ENCODE assay signal across 8 cellular contexts in the genomic region with DNA sequence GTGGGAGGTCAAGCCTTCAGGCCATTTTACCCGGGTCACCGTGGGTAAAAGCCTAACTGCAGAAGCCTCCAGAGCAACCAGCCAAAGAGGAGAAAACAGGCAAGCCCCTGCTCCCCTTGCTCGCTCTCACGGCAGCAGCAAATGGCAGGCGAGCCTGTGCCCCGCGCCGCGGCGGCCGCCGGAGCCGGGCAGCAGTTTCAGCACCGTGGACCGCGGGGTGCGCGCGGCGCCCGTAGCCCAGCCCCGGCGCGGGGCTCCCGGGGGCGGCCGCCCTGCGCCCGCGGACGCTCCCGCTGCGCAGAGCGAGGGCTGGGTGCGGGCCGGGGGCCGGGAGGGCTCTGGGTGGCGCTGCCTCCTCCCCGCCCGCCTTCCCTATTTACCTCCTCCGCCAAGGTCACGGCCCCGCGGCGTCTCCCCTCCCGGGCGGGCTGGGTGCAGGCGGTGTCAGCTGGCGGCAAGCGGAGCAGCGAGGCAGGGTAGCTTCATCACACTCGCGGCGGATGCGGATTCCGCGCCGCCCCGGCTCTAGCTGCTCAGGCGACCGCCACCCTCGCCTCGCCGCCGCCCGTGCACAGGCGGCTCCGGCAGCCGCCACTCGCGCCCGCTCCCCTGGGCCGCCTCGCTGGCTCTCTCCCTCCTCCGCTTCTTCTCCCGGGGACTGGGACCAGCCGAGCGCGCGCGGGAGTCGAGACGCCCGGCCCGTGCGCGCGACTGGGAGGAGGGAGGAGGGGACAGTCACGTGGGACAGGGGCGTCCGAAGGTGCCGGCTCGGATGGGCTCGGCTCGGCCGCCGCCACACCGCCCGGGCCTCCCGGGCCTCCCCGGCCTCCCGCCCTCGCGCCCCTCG. TPM values are rescaled to one million over a fixed set of nuclear protein-coding genes. Genes with fewer than 3 reads are reported as not detected.
DNase-seq lines count a peak whose midpoint lies in the region; ATAC-seq and TF ChIP-seq lines count a peak whose summit lies in the region.

Gene RGS7 (minus strand): TSS at position 687 of the 847 bp plus-strand sequence.

- H3K27me3 ChIP-seq in mesenchymal stem cell (ENCODE audit: control insufficient read depth in 1 of 2, insufficient read depth in 1 of 2, low read length in 2 of 2) (peaks cover 0 to 34% of the 10 kb centered on the region in 2 experiments), thyroid gland (no peaks in the 10 kb centered on the region)

- H3K27ac ChIP-seq in mesenchymal stem cell (ENCODE audit: low read length, poor library complexity, severe bottlenecking) (no peak within 1 kb of the TSS), thyroid gland (no peak within 1 kb of the TSS)

- no peaks in the 10 kb centered on the region for H3K79me1 ChIP-seq in mesenchymal stem cell (replicated peaks; ENCODE audit: low read length, poor library complexity, severe bottlenecking)

- ATAC-seq in GM21526 (IDR thresholded peaks at IDR 0.05; ENCODE audit: low FRiP score, unreplicated experiment) (peak; percentile 63), SK-N-SH treated with all-trans-retinoic acid at 6 μM for 48 hours (peak; percentile 89), HG02840 (IDR thresholded peaks at IDR 0.05; ENCODE audit: low FRiP score, unreplicated experiment) (no peak)

- H2BK5ac ChIP-seq in mesenchymal stem cell (ENCODE audit: low read depth, low read length, poor library complexity, severe bottlenecking): no peak within 1 kb of the TSS

- no peak for TF ChIP-seq POLR2A in thyroid gland (IDR thresholded peaks at IDR 0.05)

- no peak within 1 kb of the TSS for H2BK12ac ChIP-seq in mesenchymal stem cell (ENCODE audit: low read length in 2 of 2)

- H2BK15ac ChIP-seq in mesenchymal stem cell (ENCODE audit: low read depth, poor library complexity, severe bottlenecking): no peak within 1 kb of the TSS

- intact Hi-C loops in thyroid gland (cut with DNase I): no loop called here

- H3K36me3 ChIP-seq in mesenchymal stem cell (ENCODE audit: control insufficient read depth in 1 of 2, insufficient read depth in 2 of 2, low read depth in 1 of 2, low read length in 2 of 2) (no peaks in the 10 kb centered on the region), thyroid gland (no peaks in the 10 kb centered on the region)

- no peak within 1 kb of the TSS for H4K8ac ChIP-seq in mesenchymal stem cell (ENCODE audit: low read length)

- H4K91ac ChIP-seq in mesenchymal stem cell (ENCODE audit: low read length): no peak within 1 kb of the TSS

- under 1% methylated on average over 59 of the region's 105 CpGs for WGBS in mesenchymal stem cell
- WGBS in thyroid gland, 2 donors: 0% methylated on average over 3 to 12 of the region's 105 CpGs

- peak within 1 kb of the TSS; percentile 9 to 56 for H3K18ac ChIP-seq in mesenchymal stem cell (ENCODE audit: low read depth in 1 of 2, low read length in 2 of 2)

- H3K4ac ChIP-seq in mesenchymal stem cell (ENCODE audit: low read depth in 1 of 2, low read length in 2 of 2): no peak within 1 kb of the TSS

- H3K4me2 ChIP-seq in mesenchymal stem cell (ENCODE audit: low read length, poor library complexity, severe bottlenecking): peak within 1 kb of the TSS; percentile 99

- H3K14ac ChIP-seq in mesenchymal stem cell (ENCODE audit: low read length in 2 of 2): no peak within 1 kb of the TSS

- no peak within 1 kb of the TSS for H2BK120ac ChIP-seq in mesenchymal stem cell (ENCODE audit: low read depth, low read length)

- H2AK5ac ChIP-seq in mesenchymal stem cell (ENCODE audit: low read length, severe bottlenecking): no peak within 1 kb of the TSS

- H3K9me3 ChIP-seq in mesenchymal stem cell (ENCODE audit: control insufficient read depth, low read length): no peaks in the 10 kb centered on the region
- no peaks in the 10 kb centered on the region for H3K9me3 ChIP-seq in thyroid gland

- no peak for TF ChIP-seq CTCF in epithelial cell of esophagus (IDR thresholded peaks at IDR 0.05; ENCODE audit: insufficient read depth, low read depth, low read length, missing control alignments)
- no peak for TF ChIP-seq CTCF in thyroid gland (IDR thresholded peaks at IDR 0.05)

- H3K23ac ChIP-seq in mesenchymal stem cell (ENCODE audit: low read length in 2 of 2): peak within 1 kb of the TSS in 1 of 2 experiments; percentile 63

- no peak within 1 kb of the TSS for H3K9ac ChIP-seq in mesenchymal stem cell (ENCODE audit: low read length)

- peak within 1 kb of the TSS; percentile 48 for H2AFZ ChIP-seq in mesenchymal stem cell (ENCODE audit: low read depth, low read length)

- DNase-seq in Daoy (ENCODE audit: low read depth): peak; percentile 74
- DNase-seq in HuH-7 (ENCODE audit: low spot score): peak; percentile 67
- peak; percentile 35 for DNase-seq in epithelial cell of esophagus (ENCODE audit: low read depth)
- DNase-seq in mesenchymal stem cell: peak; percentile 48
- DNase-seq in thyroid gland: peak; percentile 29 to 35

- H3K4me3 ChIP-seq in epithelial cell of esophagus (ENCODE audit: low read length): peak within 1 kb of the TSS; percentile 14
- H3K4me3 ChIP-seq in mesenchymal stem cell (ENCODE audit: insufficient read depth in 1 of 2, low read depth in 1 of 2, low read length in 2 of 2): peak within 1 kb of the TSS; percentile 74 to 77
- H3K4me3 ChIP-seq in thyroid gland (replicated peaks in 1 of 3): peak within 1 kb of the TSS in 2 of 3 donors; percentile 15 to 28

- H3K4me1 ChIP-seq in mesenchymal stem cell (ENCODE audit: control insufficient read depth, insufficient read depth, low read depth, low read length) (peaks cover 4% of the 10 kb centered on the region), thyroid gland (peaks cover 0 to 4% of the 10 kb centered on the region in 2 donors)

TF ChIP-seq in SK-N-SH treated with all-trans-retinoic acid at 6 μM for 48 hours, 23 proteins besides CTCF, POLR2A, EP300 and RAD21 (continues in another document):
- TF ChIP-seq PPARA (CRISPR knock-in tag; IDR thresholded peaks at IDR 0.05; ENCODE audit: borderline replicate concordance) (no peak), ARNTL (CRISPR knock-in tag; IDR thresholded peaks at IDR 0.05; ENCODE audit: borderline replicate concordance, low read depth) (no peak), ISL1 (CRISPR knock-in tag; IDR thresholded peaks at IDR 0.05) (no peak), ZNF70 (CRISPR knock-in tag; IDR thresholded peaks at IDR 0.05) (no peak; the same call in 1 of the 2 replicates), GLIS3 (CRISPR knock-in tag; IDR thresholded peaks at IDR 0.05) (no peak), OSR1 (CRISPR knock-in tag; IDR thresholded peaks at IDR 0.05) (no peak), CREB5 (CRISPR knock-in tag; IDR thresholded peaks at IDR 0.05; ENCODE audit: low read depth) (no peak), ZNF565 (CRISPR knock-in tag; conservative IDR thresholded peaks at IDR 0.05; ENCODE audit: low read depth) (no peak), ESRRG (CRISPR knock-in tag; IDR thresholded peaks at IDR 0.05) (no peak), TOX (CRISPR knock-in tag; IDR thresholded peaks at IDR 0.05; ENCODE audit: borderline replicate concordance) (no peak), TCF4 (CRISPR knock-in tag; IDR thresholded peaks at IDR 0.05; ENCODE audit: borderline replicate concordance) (no peak), ZNF8 (CRISPR knock-in tag; IDR thresholded peaks at IDR 0.05) (no peak), BACH2 (CRISPR knock-in tag; IDR thresholded peaks at IDR 0.05; ENCODE audit: borderline replicate concordance) (no peak)
- TF ChIP-seq, protein P1, sequence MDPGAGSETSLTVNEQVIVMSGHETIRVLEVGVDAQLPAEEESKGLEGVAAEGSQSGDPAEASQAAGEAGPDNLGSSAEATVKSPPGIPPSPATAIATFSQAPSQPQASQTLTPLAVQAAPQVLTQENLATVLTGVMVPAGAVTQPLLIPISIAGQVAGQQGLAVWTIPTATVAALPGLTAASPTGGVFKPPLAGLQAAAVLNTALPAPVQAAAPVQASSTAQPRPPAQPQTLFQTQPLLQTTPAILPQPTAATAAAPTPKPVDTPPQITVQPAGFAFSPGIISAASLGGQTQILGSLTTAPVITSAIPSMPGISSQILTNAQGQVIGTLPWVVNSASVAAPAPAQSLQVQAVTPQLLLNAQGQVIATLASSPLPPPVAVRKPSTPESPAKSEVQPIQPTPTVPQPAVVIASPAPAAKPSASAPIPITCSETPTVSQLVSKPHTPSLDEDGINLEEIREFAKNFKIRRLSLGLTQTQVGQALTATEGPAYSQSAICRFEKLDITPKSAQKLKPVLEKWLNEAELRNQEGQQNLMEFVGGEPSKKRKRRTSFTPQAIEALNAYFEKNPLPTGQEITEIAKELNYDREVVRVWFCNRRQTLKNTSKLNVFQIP (CRISPR knock-in tag; IDR thresholded peaks at IDR 0.05; ENCODE audit: borderline replicate concordance, low read depth): no peak
- TF ChIP-seq, protein P2, sequence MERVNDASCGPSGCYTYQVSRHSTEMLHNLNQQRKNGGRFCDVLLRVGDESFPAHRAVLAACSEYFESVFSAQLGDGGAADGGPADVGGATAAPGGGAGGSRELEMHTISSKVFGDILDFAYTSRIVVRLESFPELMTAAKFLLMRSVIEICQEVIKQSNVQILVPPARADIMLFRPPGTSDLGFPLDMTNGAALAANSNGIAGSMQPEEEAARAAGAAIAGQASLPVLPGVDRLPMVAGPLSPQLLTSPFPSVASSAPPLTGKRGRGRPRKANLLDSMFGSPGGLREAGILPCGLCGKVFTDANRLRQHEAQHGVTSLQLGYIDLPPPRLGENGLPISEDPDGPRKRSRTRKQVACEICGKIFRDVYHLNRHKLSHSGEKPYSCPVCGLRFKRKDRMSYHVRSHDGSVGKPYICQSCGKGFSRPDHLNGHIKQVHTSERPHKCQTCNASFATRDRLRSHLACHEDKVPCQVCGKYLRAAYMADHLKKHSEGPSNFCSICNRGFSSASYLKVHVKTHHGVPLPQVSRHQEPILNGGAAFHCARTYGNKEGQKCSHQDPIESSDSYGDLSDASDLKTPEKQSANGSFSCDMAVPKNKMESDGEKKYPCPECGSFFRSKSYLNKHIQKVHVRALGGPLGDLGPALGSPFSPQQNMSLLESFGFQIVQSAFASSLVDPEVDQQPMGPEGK (CRISPR knock-in tag; IDR thresholded peaks at IDR 0.05; ENCODE audit: borderline replicate concordance): no peak

RNA-seq across cellular contexts. Expression of gene RGS7, which starts in this region (rescaled TPM):
- 0.27 and 0.74 TPM in 2 replicates for total RNA-seq in Daoy (2014; rRNA removed; shearing (Covaris generic))
- polyA plus RNA-seq in mesenchymal stem cell (2013, experiment 1 of 2): 0.01 TPM
- polyA plus RNA-seq in mesenchymal stem cell (2013, experiment 2 of 2): not detected
- under 1 TPM in 1 of 4 donors, not detected in 3; 0.39 TPM for total RNA-seq in thyroid gland

Comparison
In these comparisons a context has a peak if more than half of its experiments do, and no peak if none do; other contexts are left out.
1. Peak in DNase-seq in Daoy; RNA of the gene not detected or under 1 TPM.
2. Peak in DNase-seq and H3K4me3 ChIP-seq in thyroid gland; RNA of the gene not detected or under 1 TPM.
3. H3K4me3 ChIP-seq: peak in every context shown above with its lines; median percentile 76 in mesenchymal stem cell; 22 in thyroid gland; 14 in epithelial cell of esophagus.